ENCODE assay signal across 26 cellular contexts in the genomic region with DNA sequence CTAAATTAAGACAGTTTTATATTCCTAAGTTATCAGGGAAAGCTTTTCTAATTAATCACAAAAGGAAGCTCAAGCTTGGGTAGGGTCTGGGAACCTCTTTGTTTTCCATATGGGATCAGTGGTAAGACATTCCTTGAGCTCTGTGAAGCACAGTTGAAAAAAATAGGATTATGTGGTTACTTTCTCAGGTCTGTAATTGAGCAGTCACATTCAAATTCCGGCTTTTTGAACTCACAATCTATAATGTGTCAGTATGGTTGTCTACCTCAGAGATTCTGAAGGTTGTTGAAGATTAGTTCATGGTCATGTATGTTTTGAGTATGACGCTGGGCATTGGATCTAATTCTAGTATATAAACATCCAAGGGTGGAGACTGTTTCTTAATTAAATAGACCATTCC.
"Had no signal": no experiment of that assay in that cellular context is flagged by ENCODE, and none has a peak within 500 bp of the region (broad histone marks: within the 10 kb centered on the region; RNA-seq: fewer than 3 reads in every experiment).

No MANE protein-coding gene starts in this region.

- H3K9me3 ChIP-seq: colonic mucosa, gastrocnemius medialis, left ventricle myocardium inferior, lower lobe of right lung, neutrophil, pancreas, right atrium auricular region, sigmoid colon, spleen, suprapubic skin, transverse colon, upper lobe of right lung, uterus had no signal

- DNase-seq: colonic mucosa; effector CD8-positive, alpha-beta T cell; endodermal cell; foreskin fibroblast; gastrocnemius medialis; head of caudate nucleus; kidney; left cardiac atrium; left ventricle myocardium inferior; lower lobe of right lung; naive thymus-derived CD8-positive, alpha-beta T cell; nephron progenitor cell; pancreas; sigmoid colon; spleen; stimulated activated CD4-positive, alpha-beta T cell treated with anti-CD3 and anti-CD28 coated beads, Interleukin-4, amount 100 ng/mL, for 4 hours; stimulated activated naive CD8-positive, alpha-beta T cell treated with anti-CD3 and anti-CD28 coated beads, Interleukin-15, Interleukin-2, amounts not matched to agents 100 U/mL and 50 U/mL, for 24 hours; transverse colon; upper lobe of right lung; uterus had no signal

- H3K27ac ChIP-seq: colonic mucosa, epithelial cell of prostate, gastrocnemius medialis, left ventricle myocardium inferior, lower lobe of right lung, neutrophil, pancreas, right atrium auricular region, spleen, suprapubic skin, transverse colon, upper lobe of right lung, uterus had no signal

- H3K36me3 ChIP-seq: colonic mucosa, gastrocnemius medialis, left ventricle myocardium inferior, lower lobe of right lung, neutrophil, pancreas, right atrium auricular region, sigmoid colon, spleen, suprapubic skin, transverse colon, upper lobe of right lung, uterus had no signal

- H3K4me3 ChIP-seq: colonic mucosa, gastrocnemius medialis, left ventricle myocardium inferior, lower lobe of right lung, pancreas, right atrium auricular region, sigmoid colon, spleen, suprapubic skin, transverse colon, upper lobe of right lung, uterus had no signal

- H3K27me3 ChIP-seq: colonic mucosa, gastrocnemius medialis, neutrophil, pancreas, right atrium auricular region, sigmoid colon, spleen, suprapubic skin, transverse colon, upper lobe of right lung, uterus had no signal

- ATAC-seq: esophagus mucosa; gastrocnemius medialis; left cardiac atrium; lower lobe of right lung; naive thymus-derived CD8-positive, alpha-beta T cell; stimulated activated memory B cell treated with anti-CD40 and anti-IgM and Interleukin-4, amounts not matched to agents 10 μg/mL and 1 μg/mL and 100 μg/mL, for 72 hours; stimulated activated naive CD8-positive, alpha-beta T cell treated with anti-CD3 and anti-CD28 coated beads, Interleukin-15, Interleukin-2, amounts not matched to agents 100 U/mL and 50 U/mL, for 24 hours; upper lobe of right lung had no signal

- H3K4me1 ChIP-seq: colonic mucosa, spleen, suprapubic skin, transverse colon, upper lobe of right lung, uterus had no signal
